ENCODE assay signal across 12 cellular contexts in genomic region chr16:35102780-35103403, GRCh38.
DNase-seq lines count a peak whose midpoint lies in the region; ATAC-seq, FAIRE-seq and TF ChIP-seq lines count a peak whose summit lies in the region.
"Had no signal": no experiment of that assay in that cellular context is flagged by ENCODE, and none has a peak within 500 bp of the region (broad histone marks: within the 10 kb centered on the region; RNA-seq: fewer than 3 reads in every experiment).

No MANE protein-coding gene starts in this region.

- H3K79me2 ChIP-seq in Loucy (ENCODE audit: insufficient read depth, low read length) = no peaks in the 10 kb centered on the region

- H3K27ac ChIP-seq in 22Rv1 = no peak overlapping the region
- H3K27ac ChIP-seq: pancreas had no signal

- H3K9me2 ChIP-seq in Loucy (replicated peaks; ENCODE audit: low read depth, low read length) = no peaks in the 10 kb centered on the region

- no peaks in the 10 kb centered on the region for H4K20me1 ChIP-seq in Loucy (ENCODE audit: insufficient read depth, low read length, poor library complexity, severe bottlenecking)

- no peak for FAIRE-seq in D721Med (lab: Jason Lieb, UNC)
- FAIRE-seq: pancreas had no signal

- no peaks in the 10 kb centered on the region for H3F3A ChIP-seq in Loucy (ENCODE audit: low read depth)

- no peaks in the 10 kb centered on the region for H3K27me3 ChIP-seq in Loucy (ENCODE audit: insufficient read depth, low read length, poor library complexity, severe bottlenecking)
- H3K27me3 ChIP-seq: pancreas had no signal

- no peak for ATAC-seq in GM19351 (IDR thresholded peaks at IDR 0.05; ENCODE audit: unreplicated experiment)
- no peak for ATAC-seq in HG03469 (IDR thresholded peaks at IDR 0.05; ENCODE audit: unreplicated experiment)
- ATAC-seq: pancreas had no signal

- in situ Hi-C loops in SK-MEL-5 (cut with HindIII; ENCODE audit: low pct_unique_long_range_greater_than_20kb, low sequenced_read_pairs) = no loop called here

- DNase-seq in D721Med (ENCODE audit: insufficient read length, low spot score) (no peak), SK-MEL-5 (ENCODE audit: low read depth, low spot score) (peak; percentile 74), NK-92 (lab: John Stamatoyannopoulos, UW; ENCODE audit: unreplicated experiment) (no peak), nucleus accumbens (lab: John Stamatoyannopoulos, UW) (no peak)
- DNase-seq: CD4-positive, alpha-beta memory T cell; dermis blood vessel endothelial cell; pancreas had no signal

- H3K9me3 ChIP-seq in Loucy (ENCODE audit: insufficient read depth, low read depth, low read length) = no peaks in the 10 kb centered on the region
- H3K9me3 ChIP-seq: pancreas had no signal

- no peaks in the 10 kb centered on the region for H3K36me3 ChIP-seq in Loucy (ENCODE audit: insufficient read depth, low read length)
- H3K36me3 ChIP-seq: pancreas had no signal

- no peak overlapping the region for H3K4me2 ChIP-seq in Loucy (ENCODE audit: low read depth, low read length, poor library complexity, severe bottlenecking)

- H3K9ac ChIP-seq in Loucy (ENCODE audit: low read depth, low read length, poor library complexity, severe bottlenecking) = no peak overlapping the region

- H3K4me1 ChIP-seq in Loucy (ENCODE audit: insufficient read depth, low read length, poor library complexity, severe bottlenecking) = no peaks in the 10 kb centered on the region
- H3K4me1 ChIP-seq: pancreas had no signal

- TF ChIP-seq CTCF in 22Rv1 (IDR thresholded peaks at IDR 0.05) (peak; percentile 90), D721Med (IDR thresholded peaks at IDR 0.05; ENCODE audit: insufficient read depth, missing control alignments) (peak; percentile 69), Loucy (conservative IDR thresholded peaks at IDR 0.05; ENCODE audit: low read length) (peak; percentile 67)

- H3K4me3 ChIP-seq in Loucy (ENCODE audit: low read length, poor library complexity, severe bottlenecking) = no peak overlapping the region
- H3K4me3 ChIP-seq: lung, pancreas had no signal

- H2AFZ ChIP-seq in Loucy (ENCODE audit: low read length) = no peak overlapping the region
